1 cellular context compared by ENCODE assay signal in the genomic region with DNA sequence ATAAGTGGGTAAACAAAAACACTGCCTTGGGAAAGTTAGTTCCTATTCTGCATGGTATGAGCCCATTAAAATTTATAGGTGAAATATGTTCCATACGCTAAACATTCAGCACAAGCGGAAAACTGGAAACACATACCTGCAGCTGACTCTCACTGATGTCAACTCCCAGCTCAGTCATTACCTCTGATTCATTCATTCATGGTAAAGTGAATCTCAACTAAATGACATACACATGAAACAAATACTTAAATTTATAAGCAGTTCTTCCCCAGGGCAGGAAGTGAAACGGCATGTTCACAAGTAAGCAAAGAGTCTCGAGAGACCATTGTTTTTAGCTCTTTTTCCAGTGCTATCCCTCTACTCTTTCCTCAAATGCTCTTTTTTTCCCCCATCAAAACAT.
TF ChIP-seq lines count a peak whose summit lies in the region.

No MANE protein-coding gene starts in this region.

TF ChIP-seq in GM12878, 131 proteins besides CTCF, POLR2A, EP300 and RAD21:
- TF ChIP-seq RUNX3 (IDR thresholded peaks at IDR 0.05; ENCODE audit: low read length), result no peak
- no peak for TF ChIP-seq NKRF (conservative IDR thresholded peaks at IDR 0.05)
- no peak for TF ChIP-seq SKIL (IDR thresholded peaks at IDR 0.05; ENCODE audit: low read depth, poor library complexity, severe bottlenecking)
- peak; percentile 11; the same call in 1 of the 2 replicates for TF ChIP-seq SPI1 (IDR thresholded peaks at IDR 0.05; ENCODE audit: borderline replicate concordance, insufficient read depth, low read depth, low read length)
- peak; percentile 87 for TF ChIP-seq ZNF24 (IDR thresholded peaks at IDR 0.05)
